Comparison of ENCODE assay signal across 9 cellular contexts in the genomic region with DNA sequence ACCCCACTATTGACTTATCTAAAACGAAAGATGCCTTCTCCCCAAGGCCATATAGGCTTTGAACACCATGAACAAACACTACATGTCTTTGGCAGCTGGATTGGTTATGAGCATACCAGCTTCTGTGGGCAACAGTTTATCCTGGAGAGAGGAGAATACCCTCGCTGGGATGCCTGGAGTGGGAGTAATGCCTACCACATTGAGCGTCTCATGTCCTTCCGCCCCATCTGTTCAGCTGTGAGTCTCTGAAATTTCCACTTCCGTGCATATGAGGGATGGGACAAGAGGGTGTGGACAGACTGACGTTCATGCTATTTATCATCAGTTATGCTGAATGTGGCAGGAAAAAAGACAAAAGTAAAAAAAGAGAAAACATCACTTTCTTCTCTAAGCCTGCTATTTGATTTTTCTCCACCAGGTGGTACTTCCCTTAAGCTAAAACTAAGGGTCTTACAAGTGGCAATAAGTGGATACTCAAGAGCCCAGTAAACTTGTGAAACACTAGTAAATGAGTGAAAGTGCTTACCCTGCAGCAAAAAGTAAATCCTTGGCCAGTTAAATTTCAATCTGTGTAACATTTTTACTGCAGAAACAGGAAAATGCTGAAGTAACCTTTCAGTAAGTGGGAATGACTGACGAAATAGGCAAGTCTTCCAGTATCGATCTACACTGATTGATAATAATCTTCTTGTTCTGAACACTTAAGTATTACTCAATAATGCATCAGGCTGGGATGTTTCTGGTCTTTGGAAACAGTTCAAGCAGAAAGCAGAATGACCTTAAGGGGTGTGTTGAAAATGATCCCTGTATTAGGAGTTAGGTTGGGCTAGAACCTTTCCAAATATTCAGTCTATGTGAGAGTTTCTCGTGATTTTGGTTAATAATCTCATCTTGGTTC. TPM values are rescaled to one million over a fixed set of nuclear protein-coding genes. Genes with fewer than 3 reads are reported as not detected.
A peak's percentile ranks its signal among the peaks of the same experiment; 100 is the strongest.
DNase-seq lines count a peak whose midpoint lies in the region; ATAC-seq, FAIRE-seq and TF ChIP-seq lines count a peak whose summit lies in the region.
"Had no signal": no experiment of that assay in that cellular context is flagged by ENCODE, and none has a peak within 500 bp of the region (broad histone marks: within the 10 kb centered on the region; RNA-seq: fewer than 3 reads in every experiment).

No MANE protein-coding gene starts in this region.

- CTCF ChIA-PET in BJ (lab: Yijun Ruan, JAX) = interaction anchor here (0.9 to 3.2 kb wide), 7 partner anchors 10 to 103 kb away, joined by 3 to 33 read pairs (median 4); no protein-coding TSS in a partner anchor

- peaks cover 16 to 33% of the 10 kb centered on the region in 2 donors for H3K4me1 ChIP-seq in left lung
- H3K4me1 ChIP-seq: HAP-1 had no signal

- DNase-seq in BJ (ENCODE audit: low read depth) (no peak), HFF-Myc (ENCODE audit: extremely low read depth, low read depth) (peak; percentile 12), left lung (no peak), NCI-H1930 (lab: John Stamatoyannopoulos, UW) (no peak), GM12892 (ENCODE audit: insufficient read length) (no peak)

- POLR2A ChIA-PET in BJ (lab: Charles Lee) = no interaction called here

- ATAC-seq in left lung (peak; percentile 28), HG02678 (IDR thresholded peaks at IDR 0.05; ENCODE audit: unreplicated experiment) (no peak), HG03354 (IDR thresholded peaks at IDR 0.05; ENCODE audit: poor library complexity, severe bottlenecking, unreplicated experiment) (no peak)

- TF ChIP-seq CTCF in BJ (IDR thresholded peaks at IDR 0.05; ENCODE audit: insufficient read depth, low read depth, low read length) = peak; percentile 44
- TF ChIP-seq CTCF in HFF-Myc (IDR thresholded peaks at IDR 0.05; ENCODE audit: low read depth, low read length, missing control alignments) = peak; percentile 45
- peak; percentile 42; the same call in 1 of the 2 replicates for TF ChIP-seq CTCF in WI38 (IDR thresholded peaks at IDR 0.05; ENCODE audit: low read depth, low read length)
- peak; percentile 25 to 33 for TF ChIP-seq CTCF in left lung (IDR thresholded peaks at IDR 0.05)

- FAIRE-seq in GM12892 (lab: Jason Lieb, UNC) = no peak

- intact Hi-C loops in left lung (cut with DNase I) = no loop called here

- no peak overlapping the region for H3K4me3 ChIP-seq in BJ (ENCODE audit: low read depth, low read length)
- H3K4me3 ChIP-seq in HFF-Myc (replicated peaks; ENCODE audit: low read depth, low read length) = no peak overlapping the region
- no peak overlapping the region for H3K4me3 ChIP-seq in WI38 (ENCODE audit: low read depth, low read length)
- no peak overlapping the region for H3K4me3 ChIP-seq in left lung
- H3K4me3 ChIP-seq: HAP-1 had no signal

- no peak for TF ChIP-seq POLR2A in GM12892 (IDR thresholded peaks at IDR 0.05; ENCODE audit: low read depth, low read length)

- H3K27me3 ChIP-seq in BJ (ENCODE audit: control insufficient read depth, insufficient read depth, low read length) (no peaks in the 10 kb centered on the region), left lung (no peaks in the 10 kb centered on the region)

- H3K27ac ChIP-seq in left lung = no peak overlapping the region

- H3K36me3 ChIP-seq in BJ (ENCODE audit: control insufficient read depth, insufficient read depth, low read length) = no peaks in the 10 kb centered on the region
- peaks cover 0 to 6% of the 10 kb centered on the region in 2 donors for H3K36me3 ChIP-seq in left lung
- H3K36me3 ChIP-seq: HAP-1 had no signal

- H3K9me3 ChIP-seq in left lung = no peaks in the 10 kb centered on the region
- H3K9me3 ChIP-seq: HAP-1 had no signal

RNA-seq across cellular contexts. Expression of a gene that starts 5.6 kb away (rescaled TPM):
- not detected in 2 replicates for polyA plus RNA-seq in BJ (2011; rRNA removed)
- polyA minus RNA-seq in BJ (2011; rRNA and poly(A)+ RNA removed) = not detected in 2 replicates
- total RNA-seq in left lung = not detected
- polyA plus RNA-seq in GM12892 (2012; ENCODE audit: missing spikeins) = not detected

RNA-seq across cellular contexts. Expression of a gene that starts 41.7 kb away (rescaled TPM):
- 7.3 and 9.5 TPM in 2 replicates for polyA plus RNA-seq in BJ (2011; rRNA removed)
- 15.0 and 20.6 TPM in 2 replicates for polyA minus RNA-seq in BJ (2011; rRNA and poly(A)+ RNA removed)
- 10 to 100 TPM; 54.7 to 61.2 TPM for total RNA-seq in left lung
- polyA plus RNA-seq in GM12892 (2012; ENCODE audit: missing spikeins) = 15.2 TPM
